In genomic region chr1:39434797-39435395, GRCh38 we compare ENCODE assay signal across 18 cellular contexts. TPM values are rescaled to one million over a fixed set of nuclear protein-coding genes. Genes with fewer than 3 reads are reported as not detected.
DNase-seq lines count a peak whose midpoint lies in the region; ATAC-seq and TF ChIP-seq lines count a peak whose summit lies in the region.
"Had no signal": no experiment of that assay in that cellular context is flagged by ENCODE, and none has a peak within 500 bp of the region (broad histone marks: within the 10 kb centered on the region; RNA-seq: fewer than 3 reads in every experiment).

No MANE protein-coding gene starts in this region.

- H3K4me1 ChIP-seq in SJSA1 (replicated peaks) (peaks cover 24% of the 10 kb centered on the region), osteoblast (ENCODE audit: insufficient read depth, low read length) (peaks cover 7% of the 10 kb centered on the region), PC-9 (replicated peaks; ENCODE audit: insufficient read depth) (no peaks in the 10 kb centered on the region)
- H3K4me1 ChIP-seq: BLaER1 treated with 17β-estradiol and CSF1 and Interleukin-3, amounts not matched to agents 10 nM and 100 nM had no signal

- CTCF ChIA-PET in PC-9 (lab: Charles Lee), result no interaction called here

- no peak for TF ChIP-seq CTCF in osteoblast (IDR thresholded peaks at IDR 0.05; ENCODE audit: extremely low read depth, low read depth, low read length)
- no peak for TF ChIP-seq CTCF in PC-9 (conservative IDR thresholded peaks at IDR 0.05)
- no peak for TF ChIP-seq CTCF in lower leg skin (IDR thresholded peaks at IDR 0.05)

- DNase-seq in DMS153 treated with DMSO at 0.1 percent for 48 hours (lab: John Stamatoyannopoulos, UW; ENCODE audit: unreplicated experiment) (peak; percentile 25), SJSA1 (ENCODE audit: low read depth in 1 of 2, low spot score in 2 of 2) (peak in 1 of 2 experiments; percentile 54), left cardiac atrium (no peak), osteoblast (ENCODE audit: insufficient read length, low spot score, missing footprints) (no peak), SIG-M5 (lab: John Stamatoyannopoulos, UW) (no peak), PC-9 (no peak), lower leg skin (ENCODE audit: low spot score in 2 of 2) (no peak)
- DNase-seq in effector CD4-positive, alpha-beta T cell, result no peak
- DNase-seq: activated CD4-positive, alpha-beta T cell treated with anti-CD3 and anti-CD28 coated beads for 36 hours; activated gamma-delta T cell; NCI-H2081 treated with DMSO at 0.1 percent for 48 hours; ovary; stimulated activated CD4-positive, alpha-beta T cell treated with anti-CD3 and anti-CD28 coated beads, Interleukin-2, amount 100 ng/mL, for 48 hours; stimulated activated naive CD8-positive, alpha-beta T cell treated with anti-CD3 and anti-CD28 coated beads, Interleukin-15, amount 100 ng/mL, for 72 hours had no signal

- intact Hi-C loops in left cardiac atrium (cut with DNase I), result no loop called here
- intact Hi-C loops in PC-9 (cut with micrococcal nuclease; ENCODE audit: unreplicated experiment), result loop anchor here (5.0 kb wide), 1 partner anchor 37 kb away; no protein-coding TSS in a partner anchor
- intact Hi-C loops in lower leg skin (cut with DNase I; ENCODE audit: low total_unique reads), result no loop called here

- 93% methylated on average over 3 of the region's 3 CpGs for WGBS in lower leg skin, 2 donors

- no peaks in the 10 kb centered on the region for H3K9me3 ChIP-seq in SJSA1 (replicated peaks)
- H3K9me3 ChIP-seq in osteoblast (ENCODE audit: low read depth, low read length), result no peaks in the 10 kb centered on the region
- H3K9me3 ChIP-seq in PC-9 (ENCODE audit: insufficient read depth, low read depth), result no peaks in the 10 kb centered on the region
- H3K9me3 ChIP-seq: BLaER1 treated with 17β-estradiol and CSF1 and Interleukin-3, amounts not matched to agents 10 nM and 100 nM; ovary had no signal

- H3K27ac ChIP-seq in SJSA1 (peak overlapping the region; percentile 13), osteoblast (ENCODE audit: low read depth, low read length) (peak overlapping the region; percentile 17), PC-9 (no peak overlapping the region)
- H3K27ac ChIP-seq: BLaER1 treated with 17β-estradiol and CSF1 and Interleukin-3, amounts not matched to agents 10 nM and 100 nM; coronary artery; ovary had no signal

- no TSS peak for BruUV-seq in PC-9 (replicated peaks; lab: Mats Ljungman, UMichigan)

- no peak for TF ChIP-seq POLR2A in lower leg skin (IDR thresholded peaks at IDR 0.05)

- H3K36me3 ChIP-seq in SJSA1 (peaks cover 95% of the 10 kb centered on the region), osteoblast (ENCODE audit: insufficient read depth, low read length) (peaks cover 87% of the 10 kb centered on the region), PC-9 (ENCODE audit: low read depth) (peaks cover 49% of the 10 kb centered on the region)
- H3K36me3 ChIP-seq: ovary had no signal

- no peaks in the 10 kb centered on the region for H3F3A ChIP-seq in PC-9 (ENCODE audit: insufficient read depth, low read depth)

- H3K4me3 ChIP-seq in SJSA1 (no peak overlapping the region), osteoblast (ENCODE audit: insufficient read depth, low read length) (no peak overlapping the region), PC-9 (no peak overlapping the region), lower leg skin (ENCODE audit: low read depth, poor library complexity, severe bottlenecking) (no peak overlapping the region)
- H3K4me3 ChIP-seq: BLaER1 treated with 17β-estradiol and CSF1 and Interleukin-3, amounts not matched to agents 10 nM and 100 nM; coronary artery; ovary had no signal

- no peaks in the 10 kb centered on the region for H3K9me2 ChIP-seq in PC-9 (ENCODE audit: insufficient read depth)

- H4K20me1 ChIP-seq in osteoblast (ENCODE audit: insufficient read depth, low read length) (no peaks in the 10 kb centered on the region), PC-9 (ENCODE audit: insufficient read depth) (no peaks in the 10 kb centered on the region)

- H2AFZ ChIP-seq in osteoblast (ENCODE audit: low read length), result no peak overlapping the region
- no peak overlapping the region for H2AFZ ChIP-seq in PC-9

- no peaks in the 10 kb centered on the region for H3K27me3 ChIP-seq in SJSA1 (replicated peaks)
- no peaks in the 10 kb centered on the region for H3K27me3 ChIP-seq in osteoblast (ENCODE audit: insufficient read depth, low read length)
- H3K27me3 ChIP-seq in PC-9 (ENCODE audit: insufficient read depth, low read depth), result no peaks in the 10 kb centered on the region
- H3K27me3 ChIP-seq: BLaER1 treated with 17β-estradiol and CSF1 and Interleukin-3, amounts not matched to agents 10 nM and 100 nM; ovary had no signal

- POLR2A ChIA-PET in PC-9 (lab: Charles Lee; ENCODE audit: unreplicated experiment), result no interaction called here

- H3K4me2 ChIP-seq in osteoblast (ENCODE audit: insufficient read depth, low read length) (no peak overlapping the region), PC-9 (no peak overlapping the region)
- H3K4me2 ChIP-seq: BLaER1 treated with 17β-estradiol and CSF1 and Interleukin-3, amounts not matched to agents 10 nM and 100 nM had no signal

- H3K79me2 ChIP-seq in osteoblast (ENCODE audit: insufficient read depth, low read length) (peaks cover 9% of the 10 kb centered on the region), PC-9 (ENCODE audit: low read depth) (no peaks in the 10 kb centered on the region)

- peak; percentile 41 to 89 for ATAC-seq in left cardiac atrium
- ATAC-seq: activated CD4-positive, alpha-beta T cell treated with anti-CD3 and anti-CD28 coated beads for 36 hours; stimulated activated naive CD8-positive, alpha-beta T cell treated with anti-CD3 and anti-CD28 coated beads, Interleukin-15, amount 100 ng/mL, for 72 hours had no signal

RNA-seq across cellular contexts. Expression of gene BMP8A, which starts 56.5 kb away (rescaled TPM):
- total RNA-seq in SJSA1 (2014; rRNA removed; shearing (Covaris generic)), result not detected in 2 replicates
- total RNA-seq in left cardiac atrium (1 to 10 TPM; 1.3 to 2.9 TPM), osteoblast (0.72 and 2.4 TPM in 2 replicates), PC-9 (2021) (0.31 TPM in 1 of 2 replicates, not detected in the other), lower leg skin (under 1 TPM in 2 of 4 donors, not detected in 2; 0.81 to 0.91 TPM)
- total RNA-seq: LHCN-M2, liver had no signal
